ENCODE assay signal across 8 cellular contexts in genomic region chr1:159924791-159925712, GRCh38. TPM values are rescaled to one million over a fixed set of nuclear protein-coding genes. Genes with fewer than 3 reads are reported as not detected.
DNase-seq lines count a peak whose midpoint lies in the region; ATAC-seq and TF ChIP-seq lines count a peak whose summit lies in the region.

Gene TAGLN2, minus strand, starts transcription at chr1:159925507. Its CDS starts 4,998 bp downstream, at chr1:159920509.

- H3K14ac ChIP-seq in H9 (ENCODE audit: insufficient read depth, low read length), result peak within 1 kb of the TSS; percentile 75

- no peak for TF ChIP-seq CTCF in H9 (conservative IDR thresholded peaks at IDR 0.05)

- H3K4me1 ChIP-seq in H9 (ENCODE audit: insufficient read depth, low read length) (no peaks in the 10 kb centered on the region; the same call in 1 of the 2 replicates), right cardiac atrium (ENCODE audit: control insufficient read depth, insufficient read depth, low read length) (peaks cover 14% of the 10 kb centered on the region)

- peak within 1 kb of the TSS; percentile 87 to 91 for H3K4me3 Mint-ChIP-seq in H9

- peak within 1 kb of the TSS; percentile 29 for H3K9ac ChIP-seq in H9 (ENCODE audit: extremely low read depth, insufficient read length, low read length)

- peak within 1 kb of the TSS in 1 of 3 experiments; percentile 92; a peak in 3 of 7 replicates for H3K27ac Mint-ChIP-seq in H9

- H4K91ac ChIP-seq in H9 (ENCODE audit: insufficient read length, low read depth, low read length), result peak within 1 kb of the TSS; percentile 58

- H3K9me3 Mint-ChIP-seq in H9, result no peaks in the 10 kb centered on the region; a peak in 1 of 5 replicates

- no peak within 1 kb of the TSS for H3K27ac ChIP-seq in H9 (ENCODE audit: insufficient read length, low read depth, low read length)
- H3K27ac ChIP-seq in right cardiac atrium (ENCODE audit: low read length), result peak within 1 kb of the TSS; percentile 94

- peaks cover 29 to 36% of the 10 kb centered on the region in 2 experiments for H3K4me1 Mint-ChIP-seq in H9

- no peak within 1 kb of the TSS for H4K5ac ChIP-seq in H9 (ENCODE audit: insufficient read length, low read depth, low read length)

- intact Hi-C loops in T-helper 2 cell treated with Interferon-gamma antibody and Interleukin-4, amounts not matched to agents 100 ng/mL and 5 ng/mL, for 36 hours (cut with micrococcal nuclease), result loop anchor here (1.0 to 5.0 kb wide), 5 partner anchors 32 to 848 kb away; partner anchors contain the start of genes AIM2, DCAF8, DUSP23 and PIGM
- intact Hi-C loops in right cardiac atrium (cut with DNase I), result loop anchor here in 1 of 4 donors (10.0 kb wide), 1 partner anchor 70 kb away; no protein-coding TSS in a partner anchor

- H3K27me3 ChIP-seq in H9 (ENCODE audit: insufficient read depth, low read length) (no peaks in the 10 kb centered on the region), right cardiac atrium (ENCODE audit: control insufficient read depth, insufficient read depth) (no peaks in the 10 kb centered on the region)

- no peak within 1 kb of the TSS for H3K23ac ChIP-seq in H9 (ENCODE audit: insufficient read length, low read depth, low read length)

- DNase-seq in GM04503 (ENCODE audit: low read depth) (peak; percentile 61), H9 (peak; percentile 93), M059J (ENCODE audit: low read depth) (peak; percentile 92), anterior cingulate cortex (lab: John Stamatoyannopoulos, UW) (peak in 47 of 58 donors; percentile 13 to 79 (median 46)), right cardiac atrium (peak; percentile 95 to 98 (median 97)), retina (peak; percentile 91), NCI-H1694 (lab: John Stamatoyannopoulos, UW) (no peak)

- H3T11ph ChIP-seq in H9 (ENCODE audit: low read length), result no peak within 1 kb of the TSS

- no peak within 1 kb of the TSS for H2BK12ac ChIP-seq in H9 (ENCODE audit: insufficient read length, low read depth, low read length)

- ATAC-seq in right cardiac atrium, result peak; percentile 79 to 85

- H2BK5ac ChIP-seq in H9 (ENCODE audit: insufficient read length, low read length), result no peak within 1 kb of the TSS

- H3K79me2 ChIP-seq in H9 (ENCODE audit: insufficient read depth, low read length), result no peaks in the 10 kb centered on the region

- H3K9me3 ChIP-seq in H9 (ENCODE audit: control insufficient read depth, low read depth, low read length) (no peaks in the 10 kb centered on the region), right cardiac atrium (ENCODE audit: control insufficient read depth, low read length) (no peaks in the 10 kb centered on the region)

- H2BK15ac ChIP-seq in H9 (ENCODE audit: low read depth, low read length), result no peak within 1 kb of the TSS

- H2AK5ac ChIP-seq in H9 (ENCODE audit: insufficient read length, low read length), result no peak within 1 kb of the TSS

- peak within 1 kb of the TSS; percentile 82 for H2AFZ ChIP-seq in H9 (ENCODE audit: low read length)

- no peak within 1 kb of the TSS; the same call in 1 of the 2 replicates for H3K4ac ChIP-seq in H9 (ENCODE audit: low read depth, low read length)

- H3K79me1 ChIP-seq in H9 (ENCODE audit: insufficient read depth, low read depth, low read length, poor library complexity, severe bottlenecking), result no peaks in the 10 kb centered on the region

- H2BK120ac ChIP-seq in H9 (ENCODE audit: low read depth, low read length, poor library complexity, severe bottlenecking), result peak within 1 kb of the TSS; percentile 89

- H3K56ac ChIP-seq in H9 (ENCODE audit: insufficient read length, low read depth, low read length), result no peak within 1 kb of the TSS

- no peaks in the 10 kb centered on the region for H4K20me1 ChIP-seq in H9 (ENCODE audit: control insufficient read depth, insufficient read depth, insufficient read length)

- H3K36me3 Mint-ChIP-seq in H9 (ENCODE audit: insufficient read depth in 1 of 3, low read depth in 3 of 3), result peaks cover 12 to 28% (median 21%) of the 10 kb centered on the region in 3 experiments

- WGBS in H9 (ENCODE audit: extremely low coverage, insufficient read length, low lambda C conversion rate), result no CpG with 5 or more reads among the region's 57 CpGs
- WGBS in right cardiac atrium, result under 1% methylated on average over 57 of the region's 57 CpGs

- H3K23me2 ChIP-seq in H9 (ENCODE audit: insufficient read length, low read depth, low read length, poor library complexity, severe bottlenecking), result peaks cover 17% of the 10 kb centered on the region

- peak within 1 kb of the TSS; percentile 69 for H3K18ac ChIP-seq in H9 (ENCODE audit: insufficient read length, low read depth, low read length)

- H3K4me2 ChIP-seq in H9 (ENCODE audit: insufficient read depth, insufficient read length, low read length), result peak within 1 kb of the TSS; percentile 60

- peaks cover 12% of the 10 kb centered on the region for H3K27me3 Mint-ChIP-seq in H9 (ENCODE audit: low read depth)

- H3K4me3 ChIP-seq in right cardiac atrium (ENCODE audit: low read length), result peak within 1 kb of the TSS; percentile 52

- H2BK20ac ChIP-seq in H9 (ENCODE audit: low read depth, low read length, poor library complexity, severe bottlenecking), result no peak within 1 kb of the TSS

- H4K8ac ChIP-seq in H9 (replicated peaks; ENCODE audit: insufficient read length, low read depth, low read length), result no peak within 1 kb of the TSS

RNA-seq across cellular contexts. Expression of gene TAGLN2, which starts in this region (rescaled TPM):
- total RNA-seq in H9 (2021), result 76.7 and 80.5 TPM in 2 replicates
- total RNA-seq in M059J (2014; rRNA removed; shearing (Covaris generic)), result 491 and 526 TPM in 2 replicates
- total RNA-seq in T-helper 2 cell treated with Interferon-gamma antibody and Interleukin-4, amounts not matched to agents 100 ng/mL and 5 ng/mL, for 36 hours, result 542 and 547 TPM in 2 replicates
- total RNA-seq in right cardiac atrium, result 100 to 1,000 TPM; 117 to 253 (median 162) TPM
- 186 TPM for polyA plus RNA-seq in right cardiac atrium
